ENCODE assay signal across 15 cellular contexts in the genomic region with DNA sequence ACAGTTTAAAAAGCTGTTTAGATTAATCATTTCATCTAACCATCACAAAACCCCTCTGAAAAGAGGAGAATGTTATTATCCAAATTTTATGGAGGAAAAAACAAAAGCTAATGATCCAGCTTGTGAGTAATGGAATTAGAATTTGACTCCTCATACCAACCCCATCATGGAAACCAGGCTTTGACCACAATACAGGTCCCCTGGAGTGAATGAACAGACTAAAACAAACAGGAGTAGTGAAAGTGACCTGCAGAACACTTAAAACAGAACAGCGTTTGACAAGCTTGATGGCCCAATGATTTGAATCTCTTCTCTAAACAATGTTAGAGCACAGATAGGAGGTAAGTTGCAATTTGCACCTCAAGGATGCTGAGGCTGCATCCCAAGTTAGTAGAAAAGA.
DNase-seq lines count a peak whose midpoint lies in the region; ATAC-seq and TF ChIP-seq lines count a peak whose summit lies in the region.
"Had no signal": no experiment of that assay in that cellular context is flagged by ENCODE, and none has a peak within 500 bp of the region (broad histone marks: within the 10 kb centered on the region; RNA-seq: fewer than 3 reads in every experiment).

No MANE protein-coding gene starts in this region.

- ATAC-seq in stimulated activated naive CD8-positive, alpha-beta T cell treated with anti-CD3 and anti-CD28 coated beads, Interleukin-15, Interleukin-2, amounts not matched to agents 100 U/mL and 50 U/mL, for 24 hours, result peak; percentile 53
- ATAC-seq in stimulated activated naive CD8-positive, alpha-beta T cell treated with anti-CD3 and anti-CD28 coated beads, Interleukin-15, amount 100 ng/mL, for 72 hours, result no peak
- ATAC-seq in foreskin keratinocyte, result peak; percentile 69
- ATAC-seq: body of pancreas, esophagus mucosa had no signal

- H3K4me2 ChIP-seq in SK-N-SH, result peak overlapping the region; percentile 38; the same call in 1 of the 2 replicates

- DNase-seq in stimulated activated naive CD8-positive, alpha-beta T cell treated with anti-CD3 and anti-CD28 coated beads, Interleukin-15, Interleukin-2, amounts not matched to agents 100 U/mL and 50 U/mL, for 24 hours, result no peak
- DNase-seq in stimulated activated naive CD8-positive, alpha-beta T cell treated with anti-CD3 and anti-CD28 coated beads, Interleukin-15, amount 100 ng/mL, for 72 hours, result no peak
- DNase-seq in SK-N-SH (no peak), foreskin keratinocyte (peak in 1 of 2 donors; percentile 65), adrenal gland (no peak), BE2C (no peak), substantia nigra (lab: John Stamatoyannopoulos, UW) (no peak), amniotic stem cell (lab: John Stamatoyannopoulos, UW) (no peak)
- DNase-seq: body of pancreas, NCI-H1105, T-helper 2 cell had no signal

- TF ChIP-seq POLR2A in adrenal gland (IDR thresholded peaks at IDR 0.05), result no peak

- no peak overlapping the region for H2AFZ ChIP-seq in SK-N-SH (ENCODE audit: low read depth)

- H3K27me3 ChIP-seq in SK-N-SH (ENCODE audit: insufficient read depth) (no peaks in the 10 kb centered on the region), foreskin keratinocyte (peaks cover 2% of the 10 kb centered on the region), adrenal gland (no peaks in the 10 kb centered on the region), BE2C (no peaks in the 10 kb centered on the region)
- H3K27me3 ChIP-seq: body of pancreas had no signal

- H3K27me3 Mint-ChIP-seq in stimulated activated naive CD8-positive, alpha-beta T cell treated with anti-CD3 and anti-CD28 coated beads, Interleukin-15, amount 100 ng/mL, for 72 hours, result no peaks in the 10 kb centered on the region
- H3K27me3 Mint-ChIP-seq: B cell had no signal

- no peak for TF ChIP-seq RAD21 in SK-N-SH (IDR thresholded peaks at IDR 0.05; ENCODE audit: low read length)

- intact Hi-C loops in adrenal gland (cut with DNase I), result no loop called here

- no peak overlapping the region for H3K9ac ChIP-seq in SK-N-SH

- H3K36me3 ChIP-seq in SK-N-SH (replicated peaks in 1 of 2; ENCODE audit: control insufficient read depth in 1 of 2, insufficient read depth in 2 of 2, low read length in 1 of 2), result peaks cover 0 to 5% of the 10 kb centered on the region in 2 experiments
- no peaks in the 10 kb centered on the region for H3K36me3 ChIP-seq in adrenal gland (replicated peaks in 1 of 2)
- no peaks in the 10 kb centered on the region for H3K36me3 ChIP-seq in BE2C
- H3K36me3 ChIP-seq: HAP-1 had no signal

- no peaks in the 10 kb centered on the region for H3K9me2 ChIP-seq in SK-N-SH

- peaks cover 11% of the 10 kb centered on the region for H3K9me3 ChIP-seq in SK-N-SH
- H3K9me3 ChIP-seq in adrenal gland (replicated peaks in 1 of 3), result no peaks in the 10 kb centered on the region
- H3K9me3 ChIP-seq in BE2C, result no peaks in the 10 kb centered on the region
- H3K9me3 ChIP-seq: body of pancreas, HAP-1 had no signal

- H3F3A ChIP-seq in SK-N-SH (replicated peaks; ENCODE audit: insufficient read depth), result peaks cover 4% of the 10 kb centered on the region

- H3K4me1 ChIP-seq in SK-N-SH (ENCODE audit: control insufficient read depth in 1 of 2, insufficient read depth in 2 of 2, low read depth in 1 of 2, low read length in 1 of 2) (peaks cover 4 to 35% of the 10 kb centered on the region in 2 experiments; a peak in 3 of 4 replicates), foreskin keratinocyte (peaks cover 13% of the 10 kb centered on the region), adrenal gland (replicated peaks in 1 of 2) (peaks cover 0 to 4% of the 10 kb centered on the region in 2 donors), BE2C (no peaks in the 10 kb centered on the region; the same call in 1 of the 2 replicates)
- H3K4me1 ChIP-seq: body of pancreas had no signal

- H3K27ac Mint-ChIP-seq in stimulated activated naive CD8-positive, alpha-beta T cell treated with anti-CD3 and anti-CD28 coated beads, Interleukin-15, amount 100 ng/mL, for 72 hours, result no peak overlapping the region
- H3K27ac Mint-ChIP-seq: B cell had no signal

- no peaks in the 10 kb centered on the region for H3K79me2 ChIP-seq in SK-N-SH (ENCODE audit: insufficient read depth)

- TF ChIP-seq EP300 in SK-N-SH (IDR thresholded peaks at IDR 0.05; ENCODE audit: borderline replicate concordance in 1 of 2, low read depth in 1 of 2, low read length in 1 of 2), result peak; percentile 18 to 89; a peak in 2 of 4 replicates

- H3K27ac ChIP-seq in SK-N-SH (ENCODE audit: low read depth in 2 of 2, low read length in 1 of 2), result peak overlapping the region in 1 of 2 experiments; percentile 34; a peak in 2 of 4 replicates
- H3K27ac ChIP-seq in foreskin keratinocyte, result peak overlapping the region; percentile 58
- H3K27ac ChIP-seq in adrenal gland, result no peak overlapping the region
- no peak overlapping the region for H3K27ac ChIP-seq in substantia nigra (ENCODE audit: low read depth, low read length, poor library complexity, severe bottlenecking)
- H3K27ac ChIP-seq: body of pancreas had no signal

- CTCF ChIA-PET in SK-N-SH (lab: Yijun Ruan, JAX), result no interaction called here

- peaks cover 17% of the 10 kb centered on the region for H3K4me1 Mint-ChIP-seq in stimulated activated naive CD8-positive, alpha-beta T cell treated with anti-CD3 and anti-CD28 coated beads, Interleukin-15, amount 100 ng/mL, for 72 hours
- H3K4me1 Mint-ChIP-seq: B cell had no signal

- H4K20me1 ChIP-seq in SK-N-SH (ENCODE audit: insufficient read depth), result no peaks in the 10 kb centered on the region

- H3K9me3 Mint-ChIP-seq in stimulated activated naive CD8-positive, alpha-beta T cell treated with anti-CD3 and anti-CD28 coated beads, Interleukin-15, amount 100 ng/mL, for 72 hours, result no peaks in the 10 kb centered on the region

- WGBS in SK-N-SH (ENCODE audit: low lambda C conversion rate), result 10% methylated on average over 1 of the region's 1 CpG
- 68 to 84% (median 78%) methylated on average over 1 of the region's 1 CpG for WGBS in adrenal gland, 4 donors

- H3K4me3 ChIP-seq in SK-N-SH (ENCODE audit: low read depth in 2 of 2, low read length in 1 of 2) (no peak overlapping the region), adrenal gland (no peak overlapping the region), BE2C (ENCODE audit: low read depth, low read length) (no peak overlapping the region)
- H3K4me3 ChIP-seq: body of pancreas, HAP-1, lung had no signal

- POLR2A ChIA-PET in SK-N-SH (lab: Yijun Ruan, JAX), result no interaction called here

- H3K4me3 Mint-ChIP-seq in stimulated activated naive CD8-positive, alpha-beta T cell treated with anti-CD3 and anti-CD28 coated beads, Interleukin-15, amount 100 ng/mL, for 72 hours, result no peak overlapping the region
- H3K4me3 Mint-ChIP-seq: B cell had no signal

- TF ChIP-seq CTCF in SK-N-SH (IDR thresholded peaks at IDR 0.05) (no peak), foreskin keratinocyte (conservative IDR thresholded peaks at IDR 0.05) (no peak), adrenal gland (IDR thresholded peaks at IDR 0.05) (no peak), BE2C (IDR thresholded peaks at IDR 0.05; ENCODE audit: low read depth, low read length) (no peak)

TF ChIP-seq in SK-N-SH, 30 proteins besides CTCF, POLR2A, EP300 and RAD21 (continues in another document):
- TF ChIP-seq FOXJ3 (CRISPR knock-in tag; IDR thresholded peaks at IDR 0.05) (no peak), SIN3A (IDR thresholded peaks at IDR 0.05; ENCODE audit: borderline replicate concordance, low read depth, low read length) (no peak), POLR2AphosphoS5 (IDR thresholded peaks at IDR 0.05; ENCODE audit: low read depth, low read length) (peak; percentile 24; the same call in 1 of the 2 replicates), TEAD4 (IDR thresholded peaks at IDR 0.05; ENCODE audit: borderline replicate concordance, insufficient read depth) (peak; percentile 83; the same call in 1 of the 2 replicates), FOXM1 (IDR thresholded peaks at IDR 0.05; ENCODE audit: low read depth) (no peak), ELF1 (IDR thresholded peaks at IDR 0.05) (no peak), RCOR1 (IDR thresholded peaks at IDR 0.05; ENCODE audit: low read length) (no peak), MXI1 (IDR thresholded peaks at IDR 0.05; ENCODE audit: low read depth, low read length) (no peak), MEF2A (IDR thresholded peaks at IDR 0.05; ENCODE audit: borderline replicate concordance, low read depth) (0 out of 2 replicates have a peak, but pooled peaks have one; percentile 16)
- TF ChIP-seq, protein P1, sequence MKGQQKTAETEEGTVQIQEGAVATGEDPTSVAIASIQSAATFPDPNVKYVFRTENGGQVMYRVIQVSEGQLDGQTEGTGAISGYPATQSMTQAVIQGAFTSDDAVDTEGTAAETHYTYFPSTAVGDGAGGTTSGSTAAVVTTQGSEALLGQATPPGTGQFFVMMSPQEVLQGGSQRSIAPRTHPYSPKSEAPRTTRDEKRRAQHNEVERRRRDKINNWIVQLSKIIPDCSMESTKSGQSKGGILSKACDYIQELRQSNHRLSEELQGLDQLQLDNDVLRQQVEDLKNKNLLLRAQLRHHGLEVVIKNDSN (IDR thresholded peaks at IDR 0.05; ENCODE audit: borderline replicate concordance, low read depth), result no peak
- TF ChIP-seq, protein P2, sequence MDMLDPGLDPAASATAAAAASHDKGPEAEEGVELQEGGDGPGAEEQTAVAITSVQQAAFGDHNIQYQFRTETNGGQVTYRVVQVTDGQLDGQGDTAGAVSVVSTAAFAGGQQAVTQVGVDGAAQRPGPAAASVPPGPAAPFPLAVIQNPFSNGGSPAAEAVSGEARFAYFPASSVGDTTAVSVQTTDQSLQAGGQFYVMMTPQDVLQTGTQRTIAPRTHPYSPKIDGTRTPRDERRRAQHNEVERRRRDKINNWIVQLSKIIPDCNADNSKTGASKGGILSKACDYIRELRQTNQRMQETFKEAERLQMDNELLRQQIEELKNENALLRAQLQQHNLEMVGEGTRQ (IDR thresholded peaks at IDR 0.05; ENCODE audit: borderline replicate concordance, low read depth, low read length), result no peak
- TF ChIP-seq, protein P3, sequence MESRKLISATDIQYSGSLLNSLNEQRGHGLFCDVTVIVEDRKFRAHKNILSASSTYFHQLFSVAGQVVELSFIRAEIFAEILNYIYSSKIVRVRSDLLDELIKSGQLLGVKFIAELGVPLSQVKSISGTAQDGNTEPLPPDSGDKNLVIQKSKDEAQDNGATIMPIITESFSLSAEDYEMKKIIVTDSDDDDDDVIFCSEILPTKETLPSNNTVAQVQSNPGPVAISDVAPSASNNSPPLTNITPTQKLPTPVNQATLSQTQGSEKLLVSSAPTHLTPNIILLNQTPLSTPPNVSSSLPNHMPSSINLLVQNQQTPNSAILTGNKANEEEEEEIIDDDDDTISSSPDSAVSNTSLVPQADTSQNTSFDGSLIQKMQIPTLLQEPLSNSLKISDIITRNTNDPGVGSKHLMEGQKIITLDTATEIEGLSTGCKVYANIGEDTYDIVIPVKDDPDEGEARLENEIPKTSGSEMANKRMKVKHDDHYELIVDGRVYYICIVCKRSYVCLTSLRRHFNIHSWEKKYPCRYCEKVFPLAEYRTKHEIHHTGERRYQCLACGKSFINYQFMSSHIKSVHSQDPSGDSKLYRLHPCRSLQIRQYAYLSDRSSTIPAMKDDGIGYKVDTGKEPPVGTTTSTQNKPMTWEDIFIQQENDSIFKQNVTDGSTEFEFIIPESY (IDR thresholded peaks at IDR 0.05; ENCODE audit: borderline replicate concordance, low read depth), result peak; percentile 16; the same call in 1 of the 2 replicates
